22 cellular contexts compared by ENCODE assay signal in genomic region chr12:68224613-68225285, GRCh38. TPM values are rescaled to one million over a fixed set of nuclear protein-coding genes. Genes with fewer than 3 reads are reported as not detected.
DNase-seq lines count a peak whose midpoint lies in the region; ATAC-seq and TF ChIP-seq lines count a peak whose summit lies in the region.
"Had no signal": no experiment of that assay in that cellular context is flagged by ENCODE, and none has a peak within 500 bp of the region (broad histone marks: within the 10 kb centered on the region; RNA-seq: fewer than 3 reads in every experiment).

No MANE protein-coding gene starts in this region.

- H3K4me1 Mint-ChIP-seq in MCF 10A (ENCODE audit: insufficient read depth, unreplicated experiment): peaks cover 22% of the 10 kb centered on the region
- peaks cover 22% of the 10 kb centered on the region for H3K4me1 Mint-ChIP-seq in activated T-helper 17 cell treated with anti-CD3 and anti-CD28 coated beads, Interleukin-2, amount 50 U/mL, for 72 hours

- no TSS peak for BruUV-seq in MCF 10A (replicated peaks; lab: Mats Ljungman, UMichigan)

- no peak overlapping the region for H2AFZ ChIP-seq in hepatocyte

- H3K4me3 Mint-ChIP-seq in MCF 10A (ENCODE audit: unreplicated experiment): no peak overlapping the region
- H3K4me3 Mint-ChIP-seq in activated T-helper 17 cell treated with anti-CD3 and anti-CD28 coated beads, Interleukin-2, amount 50 U/mL, for 72 hours: peak overlapping the region; percentile 65
- H3K4me3 Mint-ChIP-seq: activated CD8-positive, alpha-beta memory T cell treated with anti-CD3 and anti-CD28 coated beads, Interleukin-2, amount 10 ng/mL, durations not matched to agents 7 days and 5 days; activated naive CD4-positive, alpha-beta T cell treated with anti-CD3 and anti-CD28 coated beads, Interleukin-2, amount 50 U/mL, for 24 hours had no signal

- no peaks in the 10 kb centered on the region for H4K20me1 ChIP-seq in hepatocyte (ENCODE audit: insufficient read depth, poor library complexity, severe bottlenecking)

- no peak overlapping the region for H3K27ac Mint-ChIP-seq in MCF 10A (ENCODE audit: low read depth, unreplicated experiment)
- H3K27ac Mint-ChIP-seq in activated T-helper 17 cell treated with anti-CD3 and anti-CD28 coated beads, Interleukin-2, amount 50 U/mL, for 72 hours: peak overlapping the region; percentile 75
- H3K27ac Mint-ChIP-seq: activated CD8-positive, alpha-beta memory T cell treated with anti-CD3 and anti-CD28 coated beads, Interleukin-2, amount 10 ng/mL, durations not matched to agents 7 days and 5 days; activated naive CD4-positive, alpha-beta T cell treated with anti-CD3 and anti-CD28 coated beads, Interleukin-2, amount 50 U/mL, for 24 hours had no signal

- H3K36me3 Mint-ChIP-seq in MCF 10A (ENCODE audit: insufficient read depth, unreplicated experiment): no peaks in the 10 kb centered on the region
- peaks cover 10% of the 10 kb centered on the region for H3K36me3 Mint-ChIP-seq in activated T-helper 17 cell treated with anti-CD3 and anti-CD28 coated beads, Interleukin-2, amount 50 U/mL, for 72 hours (ENCODE audit: low read depth)
- H3K36me3 Mint-ChIP-seq: activated naive CD4-positive, alpha-beta T cell treated with anti-CD3 and anti-CD28 coated beads, Interleukin-2, amount 50 U/mL, for 24 hours had no signal

- no peak for TF ChIP-seq POLR2A in breast epithelium (IDR thresholded peaks at IDR 0.05)
- no peak for TF ChIP-seq POLR2A in prostate gland (IDR thresholded peaks at IDR 0.05)

- H3K27me3 ChIP-seq in breast epithelium: no peaks in the 10 kb centered on the region
- H3K27me3 ChIP-seq in hepatocyte: peaks cover 6% of the 10 kb centered on the region
- peaks cover 4% of the 10 kb centered on the region for H3K27me3 ChIP-seq in prostate gland (replicated peaks; ENCODE audit: insufficient read depth)

- H3K4me2 ChIP-seq in hepatocyte: no peak overlapping the region

- 81% methylated on average over 3 of the region's 3 CpGs for WGBS in hepatocyte (ENCODE audit: low lambda C conversion rate, missing lambda C conversion rate)
- 47% methylated on average over 3 of the region's 3 CpGs for WGBS in prostate gland

- no peaks in the 10 kb centered on the region for H3K79me2 ChIP-seq in hepatocyte

- intact Hi-C loops in MCF 10A (cut with micrococcal nuclease): loop anchor here (5.0 kb wide), 2 partner anchors 43 to 443 kb away; no protein-coding TSS in a partner anchor
- intact Hi-C loops in breast epithelium (cut with DNase I; ENCODE audit: low total_unique reads): no loop called here
- intact Hi-C loops in prostate gland (cut with DNase I): no loop called here

- H3K9me3 ChIP-seq in breast epithelium (no peaks in the 10 kb centered on the region), hepatocyte (ENCODE audit: low read depth) (no peaks in the 10 kb centered on the region), prostate gland (no peaks in the 10 kb centered on the region)
- H3K9me3 ChIP-seq: Caco-2 had no signal

- H3K27ac ChIP-seq in breast epithelium (no peak overlapping the region), hepatocyte (no peak overlapping the region), prostate gland (no peak overlapping the region)
- H3K27ac ChIP-seq: WERI-Rb-1 had no signal

- no peak for TF ChIP-seq CTCF in MCF 10A (IDR thresholded peaks at IDR 0.05; ENCODE audit: unreplicated experiment)
- no peak for TF ChIP-seq CTCF in breast epithelium (IDR thresholded peaks at IDR 0.05)
- no peak for TF ChIP-seq CTCF in fibroblast of mammary gland (conservative IDR thresholded peaks at IDR 0.05; ENCODE audit: control insufficient read depth, insufficient read depth, low read depth, low read length)
- TF ChIP-seq CTCF in hepatocyte (IDR thresholded peaks at IDR 0.05; ENCODE audit: poor library complexity): no peak
- TF ChIP-seq CTCF in prostate gland (IDR thresholded peaks at IDR 0.05): no peak

- no peak for ATAC-seq in activated T-helper 17 cell treated with anti-CD3 and anti-CD28 coated beads, Interleukin-2, amount 50 U/mL, for 72 hours (replicated peaks)
- ATAC-seq in HG03378 (IDR thresholded peaks at IDR 0.05; ENCODE audit: unreplicated experiment): no peak
- ATAC-seq: activated CD8-positive, alpha-beta memory T cell treated with anti-CD3 and anti-CD28 coated beads, Interleukin-2, amount 10 ng/mL, durations not matched to agents 7 days and 5 days; left ventricle myocardium superior; naive thymus-derived CD4-positive, alpha-beta T cell; right cardiac atrium had no signal

- no peaks in the 10 kb centered on the region for H3K4me1 ChIP-seq in breast epithelium
- no peaks in the 10 kb centered on the region for H3K4me1 ChIP-seq in hepatocyte (ENCODE audit: insufficient read depth)
- no peaks in the 10 kb centered on the region for H3K4me1 ChIP-seq in prostate gland (replicated peaks)
- H3K4me1 ChIP-seq: Caco-2 had no signal

- POLR2A ChIA-PET in MCF 10A (lab: Yijun Ruan, JAX): interaction anchor here (1.0 to 4.4 kb wide), 4 partner anchors 35 to 96 kb away, joined by 3 to 24 read pairs (median 10); no protein-coding TSS in a partner anchor
- POLR2A ChIA-PET in HEK293T (lab: Yijun Ruan, JAX): no interaction called here

- CTCF ChIA-PET in MCF 10A (lab: Yijun Ruan, JAX): interaction anchor here (0.6 to 5.1 kb wide), 11 partner anchors 13 to 184 kb away, joined by 3 to 151 read pairs (median 6); no protein-coding TSS in a partner anchor
- CTCF ChIA-PET in HEK293T (lab: Yijun Ruan, JAX): interaction anchor here (0.6 to 2.0 kb wide), 4 partner anchors 10 to 130 kb away, joined by 3 to 10 read pairs (median 4); no protein-coding TSS in a partner anchor

- no peaks in the 10 kb centered on the region for H3K9me2 ChIP-seq in hepatocyte (replicated peaks; ENCODE audit: insufficient read depth)

- H3K36me3 ChIP-seq in breast epithelium: no peaks in the 10 kb centered on the region
- H3K36me3 ChIP-seq in hepatocyte (replicated peaks; ENCODE audit: insufficient read depth, low read depth): no peaks in the 10 kb centered on the region
- no peaks in the 10 kb centered on the region for H3K36me3 ChIP-seq in prostate gland
- H3K36me3 ChIP-seq: WERI-Rb-1 had no signal

- H3K27me3 Mint-ChIP-seq in MCF 10A (ENCODE audit: insufficient read depth, unreplicated experiment): no peaks in the 10 kb centered on the region
- H3K27me3 Mint-ChIP-seq in activated T-helper 17 cell treated with anti-CD3 and anti-CD28 coated beads, Interleukin-2, amount 50 U/mL, for 72 hours: no peaks in the 10 kb centered on the region
- H3K27me3 Mint-ChIP-seq: activated naive CD4-positive, alpha-beta T cell treated with anti-CD3 and anti-CD28 coated beads, Interleukin-2, amount 50 U/mL, for 24 hours had no signal

- no peaks in the 10 kb centered on the region for H3K9me3 Mint-ChIP-seq in MCF 10A (ENCODE audit: unreplicated experiment)
- no peaks in the 10 kb centered on the region for H3K9me3 Mint-ChIP-seq in activated T-helper 17 cell treated with anti-CD3 and anti-CD28 coated beads, Interleukin-2, amount 50 U/mL, for 72 hours
- H3K9me3 Mint-ChIP-seq: activated naive CD4-positive, alpha-beta T cell treated with anti-CD3 and anti-CD28 coated beads, Interleukin-2, amount 50 U/mL, for 24 hours; naive thymus-derived CD4-positive, alpha-beta T cell had no signal

- DNase-seq in MCF 10A (ENCODE audit: unreplicated experiment): peak; percentile 62
- no peak for DNase-seq in breast epithelium (ENCODE audit: low spot score in 2 of 2)
- peak; percentile 65 for DNase-seq in fibroblast of mammary gland (ENCODE audit: low read depth)
- no peak for DNase-seq in hepatocyte (ENCODE audit: low spot score)
- DNase-seq in HEK293T (ENCODE audit: extremely low spot score): no peak
- no peak for DNase-seq in prostate gland (ENCODE audit: low spot score)
- DNase-seq: ACHN; activated CD8-positive, alpha-beta memory T cell treated with anti-CD3 and anti-CD28 coated beads, Interleukin-2, amount 10 ng/mL, durations not matched to agents 7 days and 5 days; Caco-2; cortex of kidney; left ventricle myocardium superior; naive thymus-derived CD4-positive, alpha-beta T cell; NCI-H2029 treated with DMSO at 0.1 percent for 48 hours; NCI-H526; right cardiac atrium; stimulated activated CD4-positive, alpha-beta T cell treated with anti-CD3 and anti-CD28 coated beads, Interleukin-2, amount 100 ng/mL, for 48 hours; stimulated activated CD8-positive, alpha-beta memory T cell treated with anti-CD3 and anti-CD28 coated beads, Interleukin-4, amount 100 ng/mL, for 48 hours; WERI-Rb-1 had no signal

- H3K4me3 ChIP-seq in breast epithelium (no peak overlapping the region), fibroblast of mammary gland (ENCODE audit: control insufficient read depth, low read depth, low read length) (no peak overlapping the region), hepatocyte (no peak overlapping the region), prostate gland (no peak overlapping the region)

TF ChIP-seq in HEK293T, 16 proteins besides CTCF, POLR2A, EP300 and RAD21:
- no peak for TF ChIP-seq ELF4 (IDR thresholded peaks at IDR 0.05)

RNA-seq across cellular contexts. Expression of gene IL26, which starts 0.9 kb away (rescaled TPM):
- total RNA-seq in MCF 10A (2022) (not detected in 2 replicates), breast epithelium (not detected), hepatocyte (not detected in 2 replicates), prostate gland (not detected)
- 10 to 100 TPM in 1 of 2 donors, 1 to 10 TPM in 1; 8.0 to 66.8 TPM for total RNA-seq in activated T-helper 17 cell treated with anti-CD3 and anti-CD28 coated beads, Interleukin-2, amount 50 U/mL, for 72 hours
- not detected in 2 replicates for polyA plus RNA-seq in hepatocyte
- total RNA-seq: Caco-2, HT-29, left ventricle myocardium superior, right cardiac atrium had no signal
- polyA plus RNA-seq: naive thymus-derived CD4-positive, alpha-beta T cell; right cardiac atrium had no signal

RNA-seq across cellular contexts. Expression of gene IL22, which starts 28.7 kb away (rescaled TPM):
- total RNA-seq in MCF 10A (2022) (not detected in 2 replicates), breast epithelium (not detected), hepatocyte (not detected in 2 replicates), prostate gland (not detected)
- total RNA-seq in activated T-helper 17 cell treated with anti-CD3 and anti-CD28 coated beads, Interleukin-2, amount 50 U/mL, for 72 hours: 100 to 1,000 TPM in 1 of 2 donors, 10 to 100 TPM in 1; 52.3 to 253 TPM
- not detected in 2 replicates for polyA plus RNA-seq in hepatocyte
- total RNA-seq: Caco-2, HT-29, left ventricle myocardium superior, right cardiac atrium had no signal
- polyA plus RNA-seq: naive thymus-derived CD4-positive, alpha-beta T cell; right cardiac atrium had no signal

Comparison
In these comparisons a context has a peak if more than half of its experiments do, and no peak if none do; other contexts are left out.
1. DNase-seq: peak in MCF 10A (single experiment) and fibroblast of mammary gland (single experiment); none in breast epithelium (0 of 2), hepatocyte (single experiment), HEK293T (single experiment) and prostate gland (single experiment).
2. RNA of gene IL22, which starts 28.7 kb away (total RNA-seq): 52.3 to 253 TPM in activated T-helper 17 cell treated with anti-CD3 and anti-CD28 coated beads, Interleukin-2, amount 50 U/mL, for 72 hours; not detected in MCF 10A, not detected in breast epithelium, not detected in hepatocyte and not detected in prostate gland; every median in the first group is over 10 times any median in the second.